8 cellular contexts compared by ENCODE assay signal in the genomic region with DNA sequence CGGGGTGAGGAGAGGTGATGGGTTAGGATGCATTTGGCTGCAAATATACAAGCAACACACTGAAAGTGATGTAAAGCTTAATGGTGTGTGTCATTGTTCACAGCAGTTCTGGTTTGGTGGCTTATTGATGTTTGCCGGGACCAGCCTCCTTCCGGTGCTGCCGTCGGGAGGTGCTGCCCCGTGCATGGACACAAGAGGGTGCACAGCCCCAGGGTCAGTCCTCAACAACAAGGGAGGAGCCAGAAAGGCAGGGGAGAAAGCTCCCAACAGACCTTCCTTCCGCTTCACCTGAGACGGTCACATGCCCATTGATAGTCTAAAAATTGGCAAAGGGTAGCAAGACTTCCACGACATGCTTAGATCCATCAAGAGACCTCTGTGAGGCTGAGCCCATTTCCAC. TPM values are rescaled to one million over a fixed set of nuclear protein-coding genes. Genes with fewer than 3 reads are reported as not detected.
A peak's percentile ranks its signal among the peaks of the same experiment; 100 is the strongest.
DNase-seq lines count a peak whose midpoint lies in the region; ATAC-seq and TF ChIP-seq lines count a peak whose summit lies in the region.

No MANE protein-coding gene starts in this region.

- H3K27ac ChIP-seq in osteoblast (ENCODE audit: low read depth, low read length) = no peak overlapping the region

- peaks cover 4% of the 10 kb centered on the region for H3K27me3 ChIP-seq in osteoblast (ENCODE audit: insufficient read depth, low read length)

- no peaks in the 10 kb centered on the region for H3K79me2 ChIP-seq in osteoblast (ENCODE audit: insufficient read depth, low read length)

- no peak overlapping the region for H2AFZ ChIP-seq in osteoblast (ENCODE audit: low read length)

- DNase-seq in GM12865 (ENCODE audit: low read depth) (peak; percentile 13), Kasumi-1 (lab: John Stamatoyannopoulos, UW) (peak; percentile 8 to 10), choroid plexus epithelial cell (ENCODE audit: low read depth) (peak; percentile 26), osteoblast (ENCODE audit: insufficient read length, low spot score, missing footprints) (no peak), GF-D8 (lab: John Stamatoyannopoulos, UW) (no peak), activated gamma-delta T cell treated with Interleukin-2 at 50 U/mL for 16 hours (no peak)

- no peaks in the 10 kb centered on the region for H3K9me3 ChIP-seq in osteoblast (ENCODE audit: low read depth, low read length)

- H3K4me1 ChIP-seq in osteoblast (ENCODE audit: insufficient read depth, low read length) = no peaks in the 10 kb centered on the region

- TF ChIP-seq CTCF in GM12865 (IDR thresholded peaks at IDR 0.05; ENCODE audit: insufficient read depth, low read depth, low read length, missing control alignments) = peak; percentile 19
- peak; percentile 55 for TF ChIP-seq CTCF in choroid plexus epithelial cell (conservative IDR thresholded peaks at IDR 0.05; ENCODE audit: low read depth, low read length)
- TF ChIP-seq CTCF in osteoblast (IDR thresholded peaks at IDR 0.05; ENCODE audit: extremely low read depth, low read depth, low read length) = peak; percentile 54

- no peaks in the 10 kb centered on the region for H3K36me3 ChIP-seq in osteoblast (ENCODE audit: insufficient read depth, low read length)

- H3K4me3 ChIP-seq in GM12865 (ENCODE audit: low read depth, low read length) = no peak overlapping the region
- no peak overlapping the region for H3K4me3 ChIP-seq in choroid plexus epithelial cell (ENCODE audit: low read depth, low read length)
- no peak overlapping the region for H3K4me3 ChIP-seq in osteoblast (ENCODE audit: insufficient read depth, low read length)

- no peaks in the 10 kb centered on the region for H4K20me1 ChIP-seq in osteoblast (ENCODE audit: insufficient read depth, low read length)

- ATAC-seq in HG02571 (IDR thresholded peaks at IDR 0.05; ENCODE audit: unreplicated experiment) = no peak
- ATAC-seq in GM21825 (IDR thresholded peaks at IDR 0.05; ENCODE audit: unreplicated experiment) = no peak

- H3K4me2 ChIP-seq in osteoblast (ENCODE audit: insufficient read depth, low read length) = no peak overlapping the region

RNA-seq across cellular contexts. Expression of gene RNF32, which starts 9.5 kb away (rescaled TPM):
- total RNA-seq in osteoblast = under 0.01 and 0.29 TPM in 2 replicates

Comparison
In these comparisons a context has a peak if more than half of its experiments do, and no peak if none do; other contexts are left out.
1. DNase-seq: peak in GM12865 (single experiment), Kasumi-1 (2 of 2) and choroid plexus epithelial cell (single experiment); none in osteoblast (single experiment), GF-D8 (single experiment) and activated gamma-delta T cell treated with Interleukin-2 at 50 U/mL for 16 hours (single experiment).
2. Peak in every context shown above with its lines, with median percentiles within 50 percentile points of each other: CTCF ChIP-seq.